8 cellular contexts compared by ENCODE assay signal in genomic region chr1:89598450-89599331, GRCh38. TPM values are rescaled to one million over a fixed set of nuclear protein-coding genes. Genes with fewer than 3 reads are reported as not detected.
DNase-seq lines count a peak whose midpoint lies in the region; ATAC-seq and TF ChIP-seq lines count a peak whose summit lies in the region.

No MANE protein-coding gene starts in this region.

- no peak overlapping the region for H3K27ac ChIP-seq in Karpas-422 (ENCODE audit: low read length)
- no peak overlapping the region for H3K27ac ChIP-seq in RWPE2 (ENCODE audit: poor library complexity, severe bottlenecking)

- no peak overlapping the region for H3K9ac ChIP-seq in Karpas-422 (ENCODE audit: low read length)

- peak overlapping the region; percentile 1 to 63 for H3K27ac Mint-ChIP-seq in effector memory CD8-positive, alpha-beta T cell

- no peaks in the 10 kb centered on the region for H4K20me1 ChIP-seq in Karpas-422 (ENCODE audit: insufficient read depth, low read depth, low read length)

- no peaks in the 10 kb centered on the region for H3K9me2 ChIP-seq in Karpas-422 (replicated peaks; ENCODE audit: insufficient read depth, low read length)

- ATAC-seq in Right ventricle myocardium superior (ENCODE audit: poor library complexity) (peak; percentile 77), Right ventricle myocardium inferior (no peak), RWPE2 (ENCODE audit: low read depth) (peak; percentile 73), GM21723 (IDR thresholded peaks at IDR 0.05; ENCODE audit: unreplicated experiment) (no peak), GM21381 (IDR thresholded peaks at IDR 0.05; ENCODE audit: unreplicated experiment) (no peak)
- peak; percentile 79 for ATAC-seq in effector memory CD8-positive, alpha-beta T cell (replicated peaks)

- H3K79me2 ChIP-seq in Karpas-422 (ENCODE audit: low read length) = peaks cover 11% of the 10 kb centered on the region

- no peak overlapping the region for H2AFZ ChIP-seq in Karpas-422 (ENCODE audit: low read length)

- TF ChIP-seq CTCF in RWPE2 (IDR thresholded peaks at IDR 0.05; ENCODE audit: poor library complexity, severe bottlenecking) = peak; percentile 79

- H3K4me2 ChIP-seq in Karpas-422 (ENCODE audit: low read depth, low read length, poor library complexity, severe bottlenecking) = no peak overlapping the region

- peaks cover 30% of the 10 kb centered on the region for H3K4me1 ChIP-seq in Karpas-422 (ENCODE audit: low read length)
- peaks cover 2% of the 10 kb centered on the region for H3K4me1 ChIP-seq in RWPE2 (ENCODE audit: insufficient read depth, poor library complexity, severe bottlenecking)

- H3K4me3 ChIP-seq in Karpas-422 (ENCODE audit: low read length) = no peak overlapping the region
- no peak overlapping the region for H3K4me3 ChIP-seq in RWPE2 (ENCODE audit: severe bottlenecking)

- H3K27me3 ChIP-seq in Karpas-422 (ENCODE audit: low read length) = no peaks in the 10 kb centered on the region
- no peaks in the 10 kb centered on the region for H3K27me3 ChIP-seq in RWPE2 (ENCODE audit: insufficient read depth, poor library complexity, severe bottlenecking)

- no peaks in the 10 kb centered on the region for H3K36me3 Mint-ChIP-seq in effector memory CD8-positive, alpha-beta T cell (ENCODE audit: insufficient read depth)

- intact Hi-C loops in Right ventricle myocardium superior (cut with DNase I) = loop anchor here (2.0 to 10.0 kb wide), 3 partner anchors 74 to 164 kb away; partner anchors contain the start of gene LRRC8B
- intact Hi-C loops in Right ventricle myocardium inferior (cut with DNase I) = loop anchor here (2.0 to 5.0 kb wide), 3 partner anchors 81 to 164 kb away; no protein-coding TSS in a partner anchor

- no peaks in the 10 kb centered on the region for H3K27me3 Mint-ChIP-seq in effector memory CD8-positive, alpha-beta T cell

- no peak overlapping the region for H3K4me3 Mint-ChIP-seq in effector memory CD8-positive, alpha-beta T cell

- no peak for DNase-seq in Right ventricle myocardium superior
- DNase-seq in Right ventricle myocardium inferior (ENCODE audit: missing footprints) = no peak
- DNase-seq in Karpas-422 = peak; percentile 74
- no peak for DNase-seq in RWPE2 (ENCODE audit: low spot score)
- DNase-seq in effector memory CD8-positive, alpha-beta T cell = peak in 2 of 3 experiments; percentile 4 to 23
- peak; percentile 64 for DNase-seq in midbrain (lab: John Stamatoyannopoulos, UW)

- H3K4me1 Mint-ChIP-seq in effector memory CD8-positive, alpha-beta T cell (ENCODE audit: low read depth in 2 of 2) = peaks cover 10 to 22% of the 10 kb centered on the region in 2 donors

- H3K9me3 ChIP-seq in Karpas-422 (ENCODE audit: low read length) (no peaks in the 10 kb centered on the region), RWPE2 (ENCODE audit: severe bottlenecking) (no peaks in the 10 kb centered on the region)

- no peaks in the 10 kb centered on the region for H3K9me3 Mint-ChIP-seq in effector memory CD8-positive, alpha-beta T cell

- no peaks in the 10 kb centered on the region for H3K36me3 ChIP-seq in Karpas-422 (ENCODE audit: insufficient read depth, low read length)
- H3K36me3 ChIP-seq in RWPE2 (ENCODE audit: low read depth) = no peaks in the 10 kb centered on the region

RNA-seq across cellular contexts. Expression of gene LRRC8C, which starts 34.2 kb away (rescaled TPM):
- total RNA-seq in Right ventricle myocardium superior (5.9 TPM), Right ventricle myocardium inferior (7.7 TPM)
- 2.4 and 8.3 TPM in 2 replicates for total RNA-seq in Karpas-422 (2014; rRNA removed; shearing (Covaris generic); ENCODE audit: low replicate concordance)

Comparison
In these comparisons a context has a peak if more than half of its experiments do, and no peak if none do; other contexts are left out.
1. ATAC-seq: peak in Right ventricle myocardium superior (single experiment), RWPE2 (single experiment) and effector memory CD8-positive, alpha-beta T cell (single experiment); none in Right ventricle myocardium inferior (single experiment), GM21723 (single experiment) and GM21381 (single experiment).
2. DNase-seq: peak in Karpas-422 (single experiment), effector memory CD8-positive, alpha-beta T cell (2 of 3) and midbrain (single experiment); none in Right ventricle myocardium superior (single experiment), Right ventricle myocardium inferior (single experiment) and RWPE2 (single experiment).